ENCODE assay signal across 8 cellular contexts in the genomic region with DNA sequence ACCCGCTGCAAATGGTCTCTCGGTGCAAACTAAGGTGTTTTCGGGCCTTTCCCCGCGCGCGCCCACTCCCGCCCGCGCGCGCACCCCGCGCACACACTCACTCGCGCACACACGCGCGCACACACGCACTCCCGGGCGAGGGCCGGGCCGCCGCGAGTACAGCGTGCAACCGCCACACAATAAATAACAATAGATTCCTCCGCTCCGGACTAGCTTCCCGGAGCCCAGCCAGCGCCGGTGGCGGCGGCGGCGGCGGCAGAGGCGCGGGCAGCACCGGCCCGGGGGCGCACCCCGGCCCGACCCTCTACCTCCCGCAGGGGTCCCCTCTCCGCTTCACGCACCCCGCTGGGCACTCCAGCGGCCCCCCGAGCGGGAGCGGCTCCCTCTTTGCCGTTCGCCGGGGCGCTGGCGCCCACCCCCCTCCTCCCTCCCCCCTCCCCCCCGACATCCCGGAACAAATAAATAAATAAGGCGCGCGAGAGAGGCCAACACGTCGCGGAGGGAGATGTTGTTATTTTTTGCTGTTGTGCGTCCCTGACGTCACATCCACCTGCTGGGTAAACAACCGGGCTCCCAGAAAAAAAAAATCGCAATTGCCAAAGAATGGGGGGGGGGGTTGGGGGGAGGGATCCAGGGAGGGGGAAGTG. TPM values are rescaled to one million over a fixed set of nuclear protein-coding genes. Genes with fewer than 3 reads are reported as not detected.
A peak's percentile ranks its signal among the peaks of the same experiment; 100 is the strongest.
DNase-seq lines count a peak whose midpoint lies in the region; ATAC-seq lines count a peak whose summit lies in the region.

A gene (minus strand): TSS at position 160 of the 647 bp plus-strand sequence. CDS start 385,347 bp downstream, outside the sequence.

- peak within 1 kb of the TSS; percentile 95 to 96 for H3K4me3 Mint-ChIP-seq in activated T-cell treated with anti-CD3 and anti-CD28 coated beads, Interleukin-2, amount 50 U/mL, for 72 hours

- ATAC-seq in HG03521 (IDR thresholded peaks at IDR 0.05; ENCODE audit: unreplicated experiment) (peak; percentile 34), esophagus mucosa (peak; percentile 84), HG02678 (IDR thresholded peaks at IDR 0.05; ENCODE audit: unreplicated experiment) (no peak)
- ATAC-seq in activated T-cell treated with anti-CD3 and anti-CD28 coated beads, Interleukin-2, amount 50 U/mL, for 72 hours (replicated peaks in 1 of 2) = peak; percentile 67 to 70

- H3K36me3 Mint-ChIP-seq in activated T-cell treated with anti-CD3 and anti-CD28 coated beads, Interleukin-2, amount 50 U/mL, for 72 hours (ENCODE audit: insufficient read depth in 2 of 2) = peaks cover 7 to 8% of the 10 kb centered on the region in 2 donors

- no peaks in the 10 kb centered on the region for H3K9me3 Mint-ChIP-seq in activated T-cell treated with anti-CD3 and anti-CD28 coated beads, Interleukin-2, amount 50 U/mL, for 72 hours

- peak within 1 kb of the TSS; percentile 97 for H3K27ac Mint-ChIP-seq in activated T-cell treated with anti-CD3 and anti-CD28 coated beads, Interleukin-2, amount 50 U/mL, for 72 hours

- in situ Hi-C loops in G401 (cut with HindIII; ENCODE audit: low sequenced_read_pairs) = no loop called here

- peaks cover 62% of the 10 kb centered on the region for H3K4me1 Mint-ChIP-seq in activated T-cell treated with anti-CD3 and anti-CD28 coated beads, Interleukin-2, amount 50 U/mL, for 72 hours (ENCODE audit: low read depth)

- no peaks in the 10 kb centered on the region for H3K27me3 Mint-ChIP-seq in activated T-cell treated with anti-CD3 and anti-CD28 coated beads, Interleukin-2, amount 50 U/mL, for 72 hours (ENCODE audit: low read depth)

- DNase-seq in G401 (ENCODE audit: low spot score) = peak; percentile 75
- peak; percentile 80 for DNase-seq in OCI-M1 (lab: John Stamatoyannopoulos, UW)
- peak; percentile 61 to 73 for DNase-seq in activated T-cell treated with anti-CD3 and anti-CD28 coated beads, Interleukin-2, amount 50 U/mL, for 72 hours
- peak; percentile 84 for DNase-seq in mucosa of gallbladder (ENCODE audit: low spot score)
- DNase-seq in stimulated activated CD8-positive, alpha-beta memory T cell treated with anti-CD3 and anti-CD28 coated beads, Interleukin-4, amount 100 ng/mL, for 24 hours (ENCODE audit: low read depth) = peak; percentile 41

RNA-seq across cellular contexts. Expression of the gene that starts here (rescaled TPM):
- total RNA-seq in G401 (2014; rRNA removed; shearing (Covaris generic)) = 1.1 and 9.7 TPM in 2 replicates
- total RNA-seq in activated T-cell treated with anti-CD3 and anti-CD28 coated beads, Interleukin-2, amount 50 U/mL, for 72 hours = 100 to 1,000 TPM; 124 to 156 TPM
- total RNA-seq in esophagus mucosa (70.2 TPM), mucosa of gallbladder (128 TPM)
